ENCODE assay signal across 15 cellular contexts in the genomic region with DNA sequence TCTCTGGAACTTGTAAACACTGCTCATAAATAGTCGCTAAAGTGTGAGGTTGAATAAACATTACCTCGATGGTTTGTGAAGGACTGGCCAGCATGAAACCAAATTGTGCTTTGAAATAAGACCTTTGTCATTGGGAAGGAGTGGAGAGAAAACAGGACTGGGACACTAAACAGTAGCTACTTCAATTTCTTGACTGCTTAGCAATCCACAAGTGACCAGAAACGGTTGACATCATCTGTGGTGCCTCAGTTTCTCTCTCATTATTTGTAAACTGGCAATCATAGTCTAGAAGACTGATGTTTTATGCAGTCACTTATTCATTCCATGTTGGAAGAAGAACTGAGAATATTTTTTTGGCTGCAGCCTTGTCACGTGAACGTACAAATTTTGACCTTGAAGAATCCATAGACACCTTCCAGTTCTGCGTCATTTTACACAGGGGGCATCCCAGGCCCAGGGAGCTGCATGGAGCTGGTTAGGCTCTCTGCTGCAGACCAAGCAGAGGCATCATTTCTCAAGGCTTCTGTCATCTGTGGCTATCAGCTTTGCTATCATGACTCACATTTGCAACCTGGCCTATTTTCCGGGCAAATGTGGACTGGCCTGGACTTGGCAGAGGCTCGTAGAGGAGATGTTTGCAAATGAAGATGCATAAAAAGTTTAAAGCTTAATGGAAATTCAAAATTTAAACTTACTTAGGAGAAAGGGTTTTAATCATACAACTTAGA.
DNase-seq lines count a peak whose midpoint lies in the region; ATAC-seq and TF ChIP-seq lines count a peak whose summit lies in the region.
"Had no signal": no experiment of that assay in that cellular context is flagged by ENCODE, and none has a peak within 500 bp of the region (broad histone marks: within the 10 kb centered on the region; RNA-seq: fewer than 3 reads in every experiment).

No MANE protein-coding gene starts in this region.

- no peak for DNase-seq in activated T-cell treated with anti-CD3 and anti-CD28 coated beads, Interleukin-2, amount 50 U/mL, for 4 hours
- DNase-seq in activated T-cell treated with anti-CD3 and anti-CD28 coated beads, Interleukin-2, amount 50 U/mL, for 1 hour, result no peak
- no peak for DNase-seq in activated B cell treated with CpG ODN at 0.5 μM for 24 hours
- peak; percentile 14 to 20 (median 20) for DNase-seq in effector memory CD8-positive, alpha-beta T cell
- DNase-seq in stimulated activated naive CD8-positive, alpha-beta T cell treated with anti-CD3 and anti-CD28 coated beads, Interleukin-15, amount 100 ng/mL, for 72 hours, result no peak
- DNase-seq in sigmoid colon, result no peak
- no peak for DNase-seq in medulla oblongata (ENCODE audit: extremely low spot score)
- DNase-seq in HuH-7 (ENCODE audit: low spot score), result no peak
- DNase-seq: ACHN; anterior cingulate cortex; Right ventricle myocardium superior; stimulated activated CD4-positive, alpha-beta T cell treated with anti-CD3 and anti-CD28 coated beads, Interleukin-4, amount 100 ng/mL, for 24 hours; T-helper 9 cell had no signal

- no peak for TF ChIP-seq EP300 in sigmoid colon (IDR thresholded peaks at IDR 0.05)

- CTCF ChIA-PET in activated B cell treated with CpG ODN at 0.5 μM for 24 hours (lab: Charles Lee), result no interaction called here

- no peaks in the 10 kb centered on the region for H3K27me3 ChIP-seq in sigmoid colon
- H3K27me3 ChIP-seq: neutrophil had no signal

- H3K36me3 ChIP-seq in sigmoid colon, result no peaks in the 10 kb centered on the region
- H3K36me3 ChIP-seq: neutrophil had no signal

- no peak for TF ChIP-seq POLR2A in sigmoid colon (IDR thresholded peaks at IDR 0.05)

- no peak overlapping the region for H3K4me3 ChIP-seq in sigmoid colon

- peaks cover 6% of the 10 kb centered on the region for H3K36me3 Mint-ChIP-seq in activated T-cell treated with anti-CD3 and anti-CD28 coated beads, Interleukin-2, amount 50 U/mL, for 4 hours (ENCODE audit: insufficient read depth)
- H3K36me3 Mint-ChIP-seq in activated B cell treated with CpG ODN at 0.5 μM for 24 hours (ENCODE audit: low read depth), result no peaks in the 10 kb centered on the region
- peaks cover 13% of the 10 kb centered on the region for H3K36me3 Mint-ChIP-seq in effector memory CD8-positive, alpha-beta T cell (ENCODE audit: insufficient read depth)

- no peaks in the 10 kb centered on the region for H3K9me3 ChIP-seq in sigmoid colon
- H3K9me3 ChIP-seq: neutrophil had no signal

- POLR2A ChIA-PET in activated B cell treated with CpG ODN at 0.5 μM for 24 hours (lab: Charles Lee), result interaction anchor here (1.5 kb wide), 1 partner anchor 53 kb away, joined by 3 read pairs; no protein-coding TSS in a partner anchor

- H3K4me1 ChIP-seq in sigmoid colon, result peaks cover 0 to 4% (median 0%) of the 10 kb centered on the region in 4 donors

- peak in 1 of 2 donors; percentile 11 for ATAC-seq in activated T-cell treated with anti-CD3 and anti-CD28 coated beads, Interleukin-2, amount 50 U/mL, for 4 hours
- ATAC-seq in activated B cell treated with CpG ODN at 0.5 μM for 24 hours (ENCODE audit: low read depth), result no peak
- peak; percentile 39 for ATAC-seq in effector memory CD8-positive, alpha-beta T cell (replicated peaks)
- ATAC-seq in stimulated activated naive CD8-positive, alpha-beta T cell treated with anti-CD3 and anti-CD28 coated beads, Interleukin-15, amount 100 ng/mL, for 72 hours, result peak; percentile 53
- ATAC-seq: sciatic nerve had no signal

- peak overlapping the region; percentile 86 for H3K27ac Mint-ChIP-seq in activated B cell treated with CpG ODN at 0.5 μM for 24 hours
- peak overlapping the region; percentile 96 to 100 for H3K27ac Mint-ChIP-seq in effector memory CD8-positive, alpha-beta T cell
- peak overlapping the region; percentile 56 to 91 for H3K27ac Mint-ChIP-seq in stimulated activated naive CD8-positive, alpha-beta T cell treated with anti-CD3 and anti-CD28 coated beads, Interleukin-15, amount 100 ng/mL, for 72 hours

- TF ChIP-seq CTCF in activated B cell treated with CpG ODN at 0.5 μM for 24 hours (IDR thresholded peaks at IDR 0.05) (no peak), sigmoid colon (IDR thresholded peaks at IDR 0.05) (no peak)

- H3K4me3 Mint-ChIP-seq in activated T-cell treated with anti-CD3 and anti-CD28 coated beads, Interleukin-2, amount 50 U/mL, for 4 hours, result peak overlapping the region; percentile 63
- H3K4me3 Mint-ChIP-seq in activated B cell treated with CpG ODN at 0.5 μM for 24 hours, result peak overlapping the region; percentile 51
- H3K4me3 Mint-ChIP-seq in effector memory CD8-positive, alpha-beta T cell, result peak overlapping the region; percentile 53 to 55
- H3K4me3 Mint-ChIP-seq in stimulated activated naive CD8-positive, alpha-beta T cell treated with anti-CD3 and anti-CD28 coated beads, Interleukin-15, amount 100 ng/mL, for 72 hours, result peak overlapping the region; percentile 72 to 82

- H3K27ac ChIP-seq in sigmoid colon, result no peak overlapping the region
- H3K27ac ChIP-seq: neutrophil had no signal

- no peaks in the 10 kb centered on the region for H3K27me3 Mint-ChIP-seq in activated T-cell treated with anti-CD3 and anti-CD28 coated beads, Interleukin-2, amount 50 U/mL, for 4 hours (ENCODE audit: low read depth)
- H3K27me3 Mint-ChIP-seq in activated B cell treated with CpG ODN at 0.5 μM for 24 hours, result no peaks in the 10 kb centered on the region
- H3K27me3 Mint-ChIP-seq in effector memory CD8-positive, alpha-beta T cell, result no peaks in the 10 kb centered on the region
- no peaks in the 10 kb centered on the region for H3K27me3 Mint-ChIP-seq in stimulated activated naive CD8-positive, alpha-beta T cell treated with anti-CD3 and anti-CD28 coated beads, Interleukin-15, amount 100 ng/mL, for 72 hours

- intact Hi-C loops in activated B cell treated with CpG ODN at 0.5 μM for 24 hours (cut with micrococcal nuclease) (loop anchor here (1.0 to 5.0 kb wide), 5 partner anchors 9 to 215 kb away; no protein-coding TSS in a partner anchor), sigmoid colon (cut with DNase I) (no loop called here)

- H3K4me1 Mint-ChIP-seq in activated T-cell treated with anti-CD3 and anti-CD28 coated beads, Interleukin-2, amount 50 U/mL, for 4 hours (ENCODE audit: low read depth), result peaks cover 82% of the 10 kb centered on the region
- peaks cover 54% of the 10 kb centered on the region for H3K4me1 Mint-ChIP-seq in activated B cell treated with CpG ODN at 0.5 μM for 24 hours
- H3K4me1 Mint-ChIP-seq in effector memory CD8-positive, alpha-beta T cell (ENCODE audit: low read depth in 2 of 2), result peaks cover 66 to 72% of the 10 kb centered on the region in 2 donors
- peaks cover 86% of the 10 kb centered on the region for H3K4me1 Mint-ChIP-seq in stimulated activated naive CD8-positive, alpha-beta T cell treated with anti-CD3 and anti-CD28 coated beads, Interleukin-15, amount 100 ng/mL, for 72 hours

- peaks cover 6% of the 10 kb centered on the region for H3K9me3 Mint-ChIP-seq in activated T-cell treated with anti-CD3 and anti-CD28 coated beads, Interleukin-2, amount 50 U/mL, for 4 hours
- H3K9me3 Mint-ChIP-seq in activated B cell treated with CpG ODN at 0.5 μM for 24 hours, result peaks cover 4% of the 10 kb centered on the region
- H3K9me3 Mint-ChIP-seq in effector memory CD8-positive, alpha-beta T cell, result no peaks in the 10 kb centered on the region
- H3K9me3 Mint-ChIP-seq in stimulated activated naive CD8-positive, alpha-beta T cell treated with anti-CD3 and anti-CD28 coated beads, Interleukin-15, amount 100 ng/mL, for 72 hours, result peaks cover 0 to 6% of the 10 kb centered on the region in 2 donors

- 74 to 76% methylated on average over 8 of the region's 8 CpGs for WGBS in sigmoid colon, 2 donors

Comparison
In these comparisons a context has a peak if more than half of its experiments do, and no peak if none do; other contexts are left out.
1. DNase-seq: peak in effector memory CD8-positive, alpha-beta T cell (3 of 3); none in activated T-cell treated with anti-CD3 and anti-CD28 coated beads, Interleukin-2, amount 50 U/mL, for 4 hours (single experiment), activated T-cell treated with anti-CD3 and anti-CD28 coated beads, Interleukin-2, amount 50 U/mL, for 1 hour (single experiment), activated B cell treated with CpG ODN at 0.5 μM for 24 hours (single experiment), stimulated activated naive CD8-positive, alpha-beta T cell treated with anti-CD3 and anti-CD28 coated beads, Interleukin-15, amount 100 ng/mL, for 72 hours (0 of 2), sigmoid colon (single experiment), medulla oblongata (single experiment) and HuH-7 (single experiment).
2. Peak in every context shown above with its lines, with median percentiles within 50 percentile points of each other: H3K4me3 Mint-ChIP-seq and H3K27ac Mint-ChIP-seq.